In genomic region chr7:2668401-2668800, GRCh38 we compare ENCODE assay signal across 2 cellular contexts.
TF ChIP-seq lines count a peak whose summit lies in the region.

No MANE protein-coding gene starts in this region.

TF ChIP-seq in SK-N-SH treated with all-trans-retinoic acid at 6 μM for 48 hours, 23 proteins besides CTCF, POLR2A, EP300 and RAD21 (continued from another document):
- TF ChIP-seq ZC3H10 (CRISPR knock-in tag; IDR thresholded peaks at IDR 0.05) (no peak), GLIS3 (CRISPR knock-in tag; IDR thresholded peaks at IDR 0.05) (no peak), ZFP30 (CRISPR knock-in tag; IDR thresholded peaks at IDR 0.05) (no peak), ESRRG (CRISPR knock-in tag; IDR thresholded peaks at IDR 0.05) (no peak), ZNF8 (CRISPR knock-in tag; IDR thresholded peaks at IDR 0.05) (no peak), PATZ1 (CRISPR knock-in tag; IDR thresholded peaks at IDR 0.05; ENCODE audit: borderline replicate concordance) (no peak), ZNF70 (CRISPR knock-in tag; IDR thresholded peaks at IDR 0.05) (no peak), ARNTL (CRISPR knock-in tag; IDR thresholded peaks at IDR 0.05; ENCODE audit: borderline replicate concordance, low read depth) (no peak)

TF ChIP-seq in SK-N-SH, 30 proteins besides CTCF, POLR2A, EP300 and RAD21 (continued from another document):
- no peak for TF ChIP-seq REST (IDR thresholded peaks at IDR 0.05; ENCODE audit: low read depth, low read length)
- no peak for TF ChIP-seq EZH2phosphoT487 (IDR thresholded peaks at IDR 0.05; ENCODE audit: borderline replicate concordance, low read depth)
- no peak for TF ChIP-seq SMC3 (IDR thresholded peaks at IDR 0.05; ENCODE audit: low read depth, low read length)
- no peak for TF ChIP-seq USF1 (IDR thresholded peaks at IDR 0.05; ENCODE audit: borderline replicate concordance, low read depth)
- no peak for TF ChIP-seq GATA2 (CRISPR knock-in tag; IDR thresholded peaks at IDR 0.05)
- no peak for TF ChIP-seq POLR2AphosphoS5 (IDR thresholded peaks at IDR 0.05; ENCODE audit: low read depth, low read length)
- TF ChIP-seq GABPA (IDR thresholded peaks at IDR 0.05; ENCODE audit: low read depth), result no peak
- TF ChIP-seq JUND (IDR thresholded peaks at IDR 0.05), result no peak
- no peak for TF ChIP-seq FOXJ3 (CRISPR knock-in tag; IDR thresholded peaks at IDR 0.05)
- TF ChIP-seq NFIC (IDR thresholded peaks at IDR 0.05; ENCODE audit: borderline replicate concordance), result no peak
- no peak for TF ChIP-seq TAF1 (IDR thresholded peaks at IDR 0.05; ENCODE audit: borderline replicate concordance, low read depth, low read length)
- TF ChIP-seq RFX5 (IDR thresholded peaks at IDR 0.05; ENCODE audit: low read length), result no peak
- no peak for TF ChIP-seq ELF1 (IDR thresholded peaks at IDR 0.05)
- no peak for TF ChIP-seq ZBTB33 (IDR thresholded peaks at IDR 0.05; ENCODE audit: borderline replicate concordance, low read depth)
